11 cellular contexts compared by ENCODE assay signal in genomic region chr3:144294659-144295538, GRCh38.
A peak's percentile ranks its signal among the peaks of the same experiment; 100 is the strongest.
DNase-seq lines count a peak whose midpoint lies in the region; ATAC-seq, FAIRE-seq and TF ChIP-seq lines count a peak whose summit lies in the region.
"Had no signal": no experiment of that assay in that cellular context is flagged by ENCODE, and none has a peak within 500 bp of the region (broad histone marks: within the 10 kb centered on the region; RNA-seq: fewer than 3 reads in every experiment).

No MANE protein-coding gene starts in this region.

- TF ChIP-seq CTCF in foreskin fibroblast (IDR thresholded peaks at IDR 0.05; ENCODE audit: low read depth, low read length) (no peak), left ventricle myocardium inferior (IDR thresholded peaks at IDR 0.05; ENCODE audit: borderline replicate concordance) (no peak)

- peak overlapping the region in 2 of 6 donors; percentile 45 to 74 for H3K27ac Mint-ChIP-seq in immature natural killer cell

- H3K4me3 ChIP-seq in small intestine (ENCODE audit: low read depth in 1 of 2, low read length in 2 of 2) (no peak overlapping the region), foreskin fibroblast (ENCODE audit: low read depth in 1 of 2, low read length in 2 of 2) (no peak overlapping the region), left ventricle myocardium inferior (no peak overlapping the region)

- ATAC-seq in GM18858 (IDR thresholded peaks at IDR 0.05; ENCODE audit: unreplicated experiment) (peak; percentile 85), GM21515 (IDR thresholded peaks at IDR 0.05; ENCODE audit: unreplicated experiment) (peak; percentile 89), HG03103 (IDR thresholded peaks at IDR 0.05; ENCODE audit: low read depth, unreplicated experiment) (peak; percentile 86)
- ATAC-seq: Panc1 had no signal

- peak in 1 of 3 donors; percentile 15 for DNase-seq in immature natural killer cell
- DNase-seq in small intestine: no peak
- no peak for DNase-seq in foreskin fibroblast
- no peak for DNase-seq in stimulated activated CD4-positive, alpha-beta T cell treated with anti-CD3 and anti-CD28 coated beads, Interleukin-2, amount 100 ng/mL, for 24 hours
- DNase-seq in left ventricle myocardium inferior: no peak
- DNase-seq: activated naive CD4-positive, alpha-beta T cell; H9 had no signal

- H3K27ac ChIP-seq in small intestine (ENCODE audit: low read depth in 1 of 2, low read length in 1 of 2) (no peak overlapping the region), left ventricle myocardium inferior (replicated peaks) (no peak overlapping the region)

- no peak for FAIRE-seq in small intestine (lab: Jason Lieb, UNC)

- no peaks in the 10 kb centered on the region for H3K27me3 Mint-ChIP-seq in immature natural killer cell (ENCODE audit: low read depth in 3 of 3)

- H3K9me3 ChIP-seq in small intestine (ENCODE audit: control insufficient read depth, low read depth) (no peaks in the 10 kb centered on the region), left ventricle myocardium inferior (replicated peaks) (peaks cover 29% of the 10 kb centered on the region)

- 72 to 80% (median 76%) methylated on average over 2 of the region's 2 CpGs for WGBS in small intestine, 3 donors

- intact Hi-C loops in left ventricle myocardium inferior (cut with micrococcal nuclease): no loop called here

- H3K36me3 ChIP-seq in small intestine (ENCODE audit: control insufficient read depth in 2 of 2, insufficient read depth in 2 of 2, low read length in 2 of 2) (no peaks in the 10 kb centered on the region), left ventricle myocardium inferior (no peaks in the 10 kb centered on the region)

- H3K4me1 Mint-ChIP-seq in immature natural killer cell: peaks cover 8 to 12% of the 10 kb centered on the region in 2 donors

- no peaks in the 10 kb centered on the region for H3K36me3 Mint-ChIP-seq in immature natural killer cell

- H3K4me3 Mint-ChIP-seq in immature natural killer cell: peak overlapping the region in 4 of 5 donors; percentile 6 to 64 (median 46)
- H3K4me3 Mint-ChIP-seq: H9 had no signal

- H3K9me3 Mint-ChIP-seq in immature natural killer cell: peaks cover 0 to 10% (median under 1%) of the 10 kb centered on the region in 6 donors

- H3K27me3 ChIP-seq in small intestine (ENCODE audit: control insufficient read depth in 2 of 2, insufficient read depth in 2 of 2, low read length in 2 of 2) (no peaks in the 10 kb centered on the region), left ventricle myocardium inferior (ENCODE audit: low read depth) (no peaks in the 10 kb centered on the region)

- H3K4me1 ChIP-seq in small intestine (ENCODE audit: control insufficient read depth in 2 of 2, insufficient read depth in 1 of 2, low read depth in 1 of 2, low read length in 1 of 2) (no peaks in the 10 kb centered on the region), left ventricle myocardium inferior (no peaks in the 10 kb centered on the region)
